Comparison of ENCODE assay signal across 8 cellular contexts in genomic region chr6:88982720-88983119, GRCh38. TPM values are rescaled to one million over a fixed set of nuclear protein-coding genes. Genes with fewer than 3 reads are reported as not detected.
A peak's percentile ranks its signal among the peaks of the same experiment; 100 is the strongest.
DNase-seq lines count a peak whose midpoint lies in the region; ATAC-seq and TF ChIP-seq lines count a peak whose summit lies in the region.

No MANE protein-coding gene starts in this region.

- H3K4me1 Mint-ChIP-seq in activated CD4-positive, alpha-beta T cell treated with anti-CD3 and anti-CD28 coated beads for 36 hours = no peaks in the 10 kb centered on the region
- H3K4me1 Mint-ChIP-seq in activated B cell treated with CpG ODN at 0.5 μM for 24 hours = no peaks in the 10 kb centered on the region
- H3K4me1 Mint-ChIP-seq in osteocyte (ENCODE audit: unreplicated experiment) = no peaks in the 10 kb centered on the region

- TF ChIP-seq CTCF in activated B cell treated with CpG ODN at 0.5 μM for 24 hours (IDR thresholded peaks at IDR 0.05) (peak; percentile 87), foreskin keratinocyte (conservative IDR thresholded peaks at IDR 0.05) (peak; percentile 94), osteocyte (IDR thresholded peaks at IDR 0.05) (peak; percentile 78)

- no peaks in the 10 kb centered on the region for H3K36me3 Mint-ChIP-seq in activated CD4-positive, alpha-beta T cell treated with anti-CD3 and anti-CD28 coated beads for 36 hours (ENCODE audit: low read depth)
- H3K36me3 Mint-ChIP-seq in activated B cell treated with CpG ODN at 0.5 μM for 24 hours (ENCODE audit: low read depth) (no peaks in the 10 kb centered on the region), osteocyte (ENCODE audit: unreplicated experiment) (no peaks in the 10 kb centered on the region)

- intact Hi-C loops in activated CD4-positive, alpha-beta T cell treated with anti-CD3 and anti-CD28 coated beads for 36 hours (cut with DNase I, micrococcal nuclease) = loop anchor here (1.0 to 5.0 kb wide), 9 partner anchors 97 to 628 kb away; partner anchors contain the start of genes PNRC1 (in 1 of the 2) and SRSF12 (in 1 of the 2)
- intact Hi-C loops in activated B cell treated with CpG ODN at 0.5 μM for 24 hours (cut with micrococcal nuclease) = loop anchor here (1.0 to 5.0 kb wide), 8 partner anchors 98 to 628 kb away; partner anchors contain the start of genes ANKRD6 and PNRC1

- H3K4me3 Mint-ChIP-seq in activated CD4-positive, alpha-beta T cell treated with anti-CD3 and anti-CD28 coated beads for 36 hours = no peak overlapping the region
- H3K4me3 Mint-ChIP-seq in activated B cell treated with CpG ODN at 0.5 μM for 24 hours (no peak overlapping the region), osteocyte (ENCODE audit: unreplicated experiment) (no peak overlapping the region)

- POLR2A ChIA-PET in activated CD4-positive, alpha-beta T cell treated with anti-CD3 and anti-CD28 coated beads for 36 hours (lab: Charles Lee) = interaction anchor here (0.6 to 1.2 kb wide), 3 partner anchors 20 to 100 kb away, joined by 3 to 4 read pairs (median 4); partner anchors contain the start of gene RNGTT
- POLR2A ChIA-PET in activated B cell treated with CpG ODN at 0.5 μM for 24 hours (lab: Charles Lee) = interaction anchor here (0.6 to 2.4 kb wide), 5 partner anchors 19 to 368 kb away, joined by 3 to 14 read pairs (median 7); partner anchors contain the start of genes PM20D2 and PNRC1

- H3K9me3 Mint-ChIP-seq in activated CD4-positive, alpha-beta T cell treated with anti-CD3 and anti-CD28 coated beads for 36 hours (ENCODE audit: low read depth) = no peaks in the 10 kb centered on the region
- no peaks in the 10 kb centered on the region for H3K9me3 Mint-ChIP-seq in activated B cell treated with CpG ODN at 0.5 μM for 24 hours
- no peaks in the 10 kb centered on the region for H3K9me3 Mint-ChIP-seq in osteocyte (ENCODE audit: unreplicated experiment)

- ATAC-seq in activated CD4-positive, alpha-beta T cell treated with anti-CD3 and anti-CD28 coated beads for 36 hours = peak; percentile 96
- ATAC-seq in HG02678 (IDR thresholded peaks at IDR 0.05; ENCODE audit: unreplicated experiment) (peak; percentile 48), activated B cell treated with CpG ODN at 0.5 μM for 24 hours (ENCODE audit: low read depth) (peak; percentile 71), foreskin keratinocyte (peak; percentile 89)

- CTCF ChIA-PET in activated CD4-positive, alpha-beta T cell treated with anti-CD3 and anti-CD28 coated beads for 36 hours (lab: Charles Lee) = interaction anchor here (0.6 to 4.5 kb wide), 46 partner anchors 9 to 389 kb away, joined by 3 to 35 read pairs (median 4); partner anchors contain the start of genes GABRR1, PM20D2, PNRC1 and RNGTT
- CTCF ChIA-PET in activated B cell treated with CpG ODN at 0.5 μM for 24 hours (lab: Charles Lee) = interaction anchor here (0.7 to 2.8 kb wide), 26 partner anchors 8 to 1904 kb away, joined by 3 to 29 read pairs (median 4); partner anchors contain the start of genes PM20D2, PNRC1 and RNGTT

- H3K27me3 ChIP-seq in foreskin keratinocyte = peaks cover 2% of the 10 kb centered on the region

- no peak overlapping the region for H3K27ac ChIP-seq in foreskin keratinocyte

- H3K27me3 Mint-ChIP-seq in activated CD4-positive, alpha-beta T cell treated with anti-CD3 and anti-CD28 coated beads for 36 hours = peaks cover 3% of the 10 kb centered on the region
- H3K27me3 Mint-ChIP-seq in activated B cell treated with CpG ODN at 0.5 μM for 24 hours (no peaks in the 10 kb centered on the region), osteocyte (ENCODE audit: unreplicated experiment) (peaks cover 26% of the 10 kb centered on the region)

- DNase-seq in activated CD4-positive, alpha-beta T cell treated with anti-CD3 and anti-CD28 coated beads for 36 hours = peak; percentile 45
- no peak for DNase-seq in activated CD4-positive, alpha-beta T cell treated with anti-CD3 and anti-CD28 coated beads, Interleukin-2, amount 50 U/mL, for 1 hour
- DNase-seq in NCI-H2196 (lab: John Stamatoyannopoulos, UW; ENCODE audit: unreplicated experiment) = peak; percentile 76
- no peak for DNase-seq in activated B cell treated with CpG ODN at 0.5 μM for 24 hours
- DNase-seq in foreskin keratinocyte = peak; percentile 44 to 65
- DNase-seq in osteocyte (ENCODE audit: extremely low spot score, unreplicated experiment) = no peak
- DNase-seq in activated gamma-delta T cell treated with Interleukin-2 at 50 U/mL for 16 hours = no peak

- H3K27ac Mint-ChIP-seq in activated CD4-positive, alpha-beta T cell treated with anti-CD3 and anti-CD28 coated beads for 36 hours = no peak overlapping the region
- H3K27ac Mint-ChIP-seq in activated B cell treated with CpG ODN at 0.5 μM for 24 hours (no peak overlapping the region), osteocyte (ENCODE audit: unreplicated experiment) (no peak overlapping the region)

- H3K4me1 ChIP-seq in foreskin keratinocyte = no peaks in the 10 kb centered on the region

RNA-seq across cellular contexts. Expression of gene RNGTT, which starts 19.3 kb away (rescaled TPM):
- total RNA-seq in activated CD4-positive, alpha-beta T cell treated with anti-CD3 and anti-CD28 coated beads for 36 hours = 10 to 100 TPM; 17.5 to 21.5 TPM
- total RNA-seq in activated B cell treated with CpG ODN at 0.5 μM for 24 hours (24.8 and 25.9 TPM in 2 replicates), foreskin keratinocyte (16.4 and 16.6 TPM in 2 replicates), osteocyte (10.5 and 12.7 TPM in 2 replicates)
- 4.4 and 5.1 TPM in 2 replicates for polyA plus RNA-seq in foreskin keratinocyte

Comparison
In these comparisons a context has a peak if more than half of its experiments do, and no peak if none do; other contexts are left out.
1. DNase-seq: peak in activated CD4-positive, alpha-beta T cell treated with anti-CD3 and anti-CD28 coated beads for 36 hours (single experiment), NCI-H2196 (single experiment) and foreskin keratinocyte (2 of 2); none in activated CD4-positive, alpha-beta T cell treated with anti-CD3 and anti-CD28 coated beads, Interleukin-2, amount 50 U/mL, for 1 hour (single experiment), activated B cell treated with CpG ODN at 0.5 μM for 24 hours (single experiment), osteocyte (single experiment) and activated gamma-delta T cell treated with Interleukin-2 at 50 U/mL for 16 hours (single experiment).
2. Peak in every context shown above with its lines, with median percentiles within 50 percentile points of each other: ATAC-seq and CTCF ChIP-seq.